In the genomic region with DNA sequence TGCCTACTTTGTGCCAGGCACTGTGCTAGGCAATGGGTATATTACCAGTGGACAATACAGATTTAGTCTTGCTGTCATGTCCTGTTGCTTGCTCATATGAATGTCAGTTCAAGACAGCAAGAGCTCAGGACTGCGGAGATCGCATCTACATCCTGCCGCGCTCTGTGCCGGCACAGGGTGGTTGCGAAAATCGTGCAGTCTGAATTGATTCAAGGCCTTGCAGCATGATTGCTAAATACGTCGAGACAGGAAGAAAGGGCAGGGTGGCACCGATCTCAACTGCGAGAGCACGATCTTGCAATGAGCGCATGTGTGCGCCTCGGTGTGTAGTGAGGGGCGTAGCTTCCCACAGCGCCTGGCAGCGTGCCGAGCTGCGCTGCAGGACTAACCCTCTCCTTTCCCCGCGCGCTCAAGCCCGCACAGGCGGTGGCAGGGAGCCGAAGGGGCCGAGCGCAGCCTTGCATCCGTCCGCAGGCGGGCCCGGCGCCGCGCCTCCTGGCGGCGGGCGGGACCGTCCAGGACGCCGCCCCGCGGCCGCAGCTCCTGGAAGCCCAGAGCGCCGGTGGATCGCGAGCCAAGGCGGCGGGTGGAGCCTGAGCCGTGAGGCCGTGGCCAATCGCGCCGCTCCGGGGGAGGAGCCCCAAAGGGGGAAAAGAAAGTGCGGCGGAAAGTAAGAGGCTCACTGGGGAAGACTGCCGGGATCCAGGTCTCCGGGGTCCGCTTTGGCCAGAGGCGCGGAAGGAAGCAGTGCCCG, we compare ENCODE assay signal across 8 cellular contexts. TPM values are rescaled to one million over a fixed set of nuclear protein-coding genes. Genes with fewer than 3 reads are reported as not detected.
DNase-seq lines count a peak whose midpoint lies in the region; ATAC-seq lines count a peak whose summit lies in the region.

A gene with protein sequence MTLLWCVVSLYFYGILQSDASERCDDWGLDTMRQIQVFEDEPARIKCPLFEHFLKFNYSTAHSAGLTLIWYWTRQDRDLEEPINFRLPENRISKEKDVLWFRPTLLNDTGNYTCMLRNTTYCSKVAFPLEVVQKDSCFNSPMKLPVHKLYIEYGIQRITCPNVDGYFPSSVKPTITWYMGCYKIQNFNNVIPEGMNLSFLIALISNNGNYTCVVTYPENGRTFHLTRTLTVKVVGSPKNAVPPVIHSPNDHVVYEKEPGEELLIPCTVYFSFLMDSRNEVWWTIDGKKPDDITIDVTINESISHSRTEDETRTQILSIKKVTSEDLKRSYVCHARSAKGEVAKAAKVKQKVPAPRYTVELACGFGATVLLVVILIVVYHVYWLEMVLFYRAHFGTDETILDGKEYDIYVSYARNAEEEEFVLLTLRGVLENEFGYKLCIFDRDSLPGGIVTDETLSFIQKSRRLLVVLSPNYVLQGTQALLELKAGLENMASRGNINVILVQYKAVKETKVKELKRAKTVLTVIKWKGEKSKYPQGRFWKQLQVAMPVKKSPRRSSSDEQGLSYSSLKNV (plus strand): TSS at position 677 of the 754 bp plus-strand sequence. CDS start 50,205 bp downstream, outside the sequence.

- H3K27ac ChIP-seq in epithelial cell of prostate (peak within 1 kb of the TSS; percentile 77), mucosa of rectum (ENCODE audit: low read depth in 2 of 2, low read length in 2 of 2) (peak within 1 kb of the TSS; percentile 69)

- peak; percentile 99 for ATAC-seq in GM21367 (IDR thresholded peaks at IDR 0.05; ENCODE audit: unreplicated experiment)

- no peaks in the 10 kb centered on the region for H3K36me3 ChIP-seq in mucosa of rectum (ENCODE audit: control insufficient read depth in 2 of 2, insufficient read depth in 2 of 2, low read length in 2 of 2)

- H3K9ac ChIP-seq in mucosa of rectum (ENCODE audit: low read depth in 1 of 2, low read length in 2 of 2): peak within 1 kb of the TSS; percentile 79 to 86

- in situ Hi-C loops in Caki2 (cut with HindIII; ENCODE audit: low pct_unique_long_range_greater_than_20kb, low sequenced_read_pairs): no loop called here

- H3K27me3 ChIP-seq in mucosa of rectum (ENCODE audit: control insufficient read depth in 2 of 2, insufficient read depth in 2 of 2, low read length in 2 of 2): peaks cover 0 to 3% of the 10 kb centered on the region in 2 donors

- H3K4me1 ChIP-seq in mucosa of rectum (ENCODE audit: control insufficient read depth in 2 of 2, insufficient read depth in 2 of 2, low read length in 2 of 2): peaks cover 6 to 7% of the 10 kb centered on the region in 2 donors

- H3K9me3 ChIP-seq in mucosa of rectum (ENCODE audit: control insufficient read depth in 2 of 2, low read length in 2 of 2): no peaks in the 10 kb centered on the region

- H3K4me3 ChIP-seq in mucosa of rectum (ENCODE audit: low read length in 2 of 2): peak within 1 kb of the TSS; percentile 93 to 94

- DNase-seq in Caki2 (ENCODE audit: low read depth) (peak; percentile 94), HT1080 (ENCODE audit: low read depth) (peak; percentile 97), OCI-M1 (lab: John Stamatoyannopoulos, UW) (peak; percentile 92), activated T-cell treated with anti-CD3 and anti-CD28 coated beads for 4 hours (peak; percentile 70), epithelial cell of prostate (ENCODE audit: low read depth, low spot score) (peak; percentile 79)
- DNase-seq in stimulated activated CD8-positive, alpha-beta memory T cell treated with anti-CD3 and anti-CD28 coated beads, Interleukin-4, amount 100 ng/mL, for 4 hours (ENCODE audit: low read depth in 2 of 2, low spot score in 1 of 2): peak; percentile 60 to 64

RNA-seq across cellular contexts. Expression of the gene that starts here (rescaled TPM):
- total RNA-seq in Caki2 (2014; rRNA removed; shearing (Covaris generic); ENCODE audit: low replicate concordance): 2.2 and 9.5 TPM in 2 replicates
- total RNA-seq in HT1080 (2014; rRNA removed; shearing (Covaris generic)): 21.2 and 27.3 TPM in 2 replicates
- polyA plus RNA-seq in HT1080 (2015; cell fraction: cytosol; rRNA removed): 31.9 and 35.6 TPM in 2 replicates
- polyA plus RNA-seq in HT1080 (2015; cell fraction: nucleus; rRNA removed): 55.5 and 55.9 TPM in 2 replicates

Comparison
In these comparisons a context has a peak if more than half of its experiments do, and no peak if none do; other contexts are left out.
1. Peak in every context shown above with its lines: DNase-seq, ATAC-seq, H3K4me3 ChIP-seq and H3K27ac ChIP-seq.